In the genomic region with DNA sequence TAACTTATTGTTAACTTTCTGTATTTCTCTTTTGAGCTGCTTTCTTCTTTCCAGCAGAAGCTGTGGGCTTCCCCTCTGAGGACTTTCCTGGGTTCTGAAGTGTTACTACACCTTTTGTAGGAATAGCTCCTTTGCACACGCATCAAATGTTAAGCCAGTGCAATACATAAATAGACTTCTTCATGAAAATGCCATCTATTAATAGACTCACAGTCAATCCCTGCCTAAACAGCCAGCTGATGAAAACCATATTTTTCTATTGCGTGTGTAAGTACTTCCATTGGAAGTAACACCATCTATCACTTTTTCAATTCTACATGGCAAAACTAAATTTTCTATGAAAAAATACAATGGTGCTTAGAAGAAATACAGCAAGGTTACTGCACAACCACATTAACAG, we compare ENCODE assay signal across 10 cellular contexts. TPM values are rescaled to one million over a fixed set of nuclear protein-coding genes. Genes with fewer than 3 reads are reported as not detected.
DNase-seq lines count a peak whose midpoint lies in the region; ATAC-seq and TF ChIP-seq lines count a peak whose summit lies in the region.
"Had no signal": no experiment of that assay in that cellular context is flagged by ENCODE, and none has a peak within 500 bp of the region (broad histone marks: within the 10 kb centered on the region; RNA-seq: fewer than 3 reads in every experiment).

No MANE protein-coding gene starts in this region.

- peak overlapping the region; percentile 68 for H3K4me3 Mint-ChIP-seq in activated naive CD8-positive, alpha-beta T cell treated with anti-CD3 and anti-CD28 coated beads, Interleukin-2, amount 50 U/mL, for 24 hours
- H3K4me3 Mint-ChIP-seq in activated naive CD8-positive, alpha-beta T cell treated with anti-CD3 and anti-CD28 coated beads for 36 hours, result no peak overlapping the region

- H3K4me1 ChIP-seq in cardiac muscle cell (ENCODE audit: low read depth), result peaks cover 15% of the 10 kb centered on the region
- H3K4me1 ChIP-seq in tibial nerve, result peaks cover 0 to 23% (median 13%) of the 10 kb centered on the region in 4 donors

- H3K27me3 ChIP-seq in cardiac muscle cell (peaks cover 22% of the 10 kb centered on the region), tibial nerve (no peaks in the 10 kb centered on the region)

- no peaks in the 10 kb centered on the region for H3K9me3 ChIP-seq in cardiac muscle cell (ENCODE audit: low read depth)
- no peaks in the 10 kb centered on the region for H3K9me3 ChIP-seq in tibial nerve

- H3K9me3 Mint-ChIP-seq in activated naive CD8-positive, alpha-beta T cell treated with anti-CD3 and anti-CD28 coated beads, Interleukin-2, amount 50 U/mL, for 24 hours, result no peaks in the 10 kb centered on the region
- H3K9me3 Mint-ChIP-seq in activated naive CD8-positive, alpha-beta T cell treated with anti-CD3 and anti-CD28 coated beads for 36 hours, result peaks cover 3% of the 10 kb centered on the region

- DNase-seq in activated naive CD8-positive, alpha-beta T cell treated with anti-CD3 and anti-CD28 coated beads, Interleukin-2, amount 50 U/mL, for 24 hours, result no peak
- no peak for DNase-seq in activated naive CD8-positive, alpha-beta T cell treated with anti-CD3 and anti-CD28 coated beads for 36 hours
- DNase-seq in cardiac muscle cell (ENCODE audit: low read depth in 1 of 2, low spot score in 1 of 2) (no peak), tibial nerve (ENCODE audit: low spot score in 2 of 2) (no peak)
- DNase-seq: NCI-H2029 had no signal

- H3K27ac Mint-ChIP-seq in activated naive CD8-positive, alpha-beta T cell treated with anti-CD3 and anti-CD28 coated beads, Interleukin-2, amount 50 U/mL, for 24 hours, result no peak overlapping the region
- no peak overlapping the region for H3K27ac Mint-ChIP-seq in activated naive CD8-positive, alpha-beta T cell treated with anti-CD3 and anti-CD28 coated beads for 36 hours

- 17 to 25% methylated on average over 2 of the region's 2 CpGs for WGBS in tibial nerve, 2 donors

- ATAC-seq in activated naive CD8-positive, alpha-beta T cell treated with anti-CD3 and anti-CD28 coated beads, Interleukin-2, amount 50 U/mL, for 24 hours, result no peak
- peak; percentile 0 for ATAC-seq in HG03575 (IDR thresholded peaks at IDR 0.05; ENCODE audit: extremely low read depth, insufficient number of reproducible peaks, low FRiP score, unreplicated experiment)
- no peak for ATAC-seq in HG03135 (IDR thresholded peaks at IDR 0.05; ENCODE audit: unreplicated experiment)
- no peak for ATAC-seq in GM19455 (IDR thresholded peaks at IDR 0.05; ENCODE audit: unreplicated experiment)
- ATAC-seq in GM18909 (IDR thresholded peaks at IDR 0.05; ENCODE audit: poor library complexity, unreplicated experiment), result no peak

- TF ChIP-seq CTCF in cardiac muscle cell (IDR thresholded peaks at IDR 0.05; ENCODE audit: low read depth, low read length) (no peak), tibial nerve (IDR thresholded peaks at IDR 0.05) (no peak)

- H3K36me3 Mint-ChIP-seq in activated naive CD8-positive, alpha-beta T cell treated with anti-CD3 and anti-CD28 coated beads, Interleukin-2, amount 50 U/mL, for 24 hours (ENCODE audit: low read depth), result no peaks in the 10 kb centered on the region
- no peaks in the 10 kb centered on the region for H3K36me3 Mint-ChIP-seq in activated naive CD8-positive, alpha-beta T cell treated with anti-CD3 and anti-CD28 coated beads for 36 hours

- H3K4me3 ChIP-seq in cardiac muscle cell, result no peak overlapping the region
- H3K4me3 ChIP-seq in tibial nerve, result peak overlapping the region in 1 of 4 donors; percentile 59

- H3K27ac ChIP-seq in cardiac muscle cell (peak overlapping the region; percentile 70), tibial nerve (peak overlapping the region in 3 of 4 donors; percentile 22 to 42 (median 38))

- no peak for TF ChIP-seq EP300 in tibial nerve (IDR thresholded peaks at IDR 0.05)

- peaks cover 14% of the 10 kb centered on the region for H3K4me1 Mint-ChIP-seq in activated naive CD8-positive, alpha-beta T cell treated with anti-CD3 and anti-CD28 coated beads, Interleukin-2, amount 50 U/mL, for 24 hours
- H3K4me1 Mint-ChIP-seq in activated naive CD8-positive, alpha-beta T cell treated with anti-CD3 and anti-CD28 coated beads for 36 hours, result peaks cover 11% of the 10 kb centered on the region

- no peak for TF ChIP-seq POLR2A in tibial nerve (IDR thresholded peaks at IDR 0.05)

- H3K27me3 Mint-ChIP-seq in activated naive CD8-positive, alpha-beta T cell treated with anti-CD3 and anti-CD28 coated beads, Interleukin-2, amount 50 U/mL, for 24 hours, result peaks cover 33% of the 10 kb centered on the region
- H3K27me3 Mint-ChIP-seq in activated naive CD8-positive, alpha-beta T cell treated with anti-CD3 and anti-CD28 coated beads for 36 hours, result peaks cover 51% of the 10 kb centered on the region

- no peaks in the 10 kb centered on the region for H3K36me3 ChIP-seq in cardiac muscle cell
- no peaks in the 10 kb centered on the region for H3K36me3 ChIP-seq in tibial nerve

RNA-seq across cellular contexts. Expression of a gene that starts 1.4 kb away (rescaled TPM):
- under 1 TPM; 0.38 to 0.43 TPM for total RNA-seq in activated naive CD8-positive, alpha-beta T cell treated with anti-CD3 and anti-CD28 coated beads for 36 hours
- total RNA-seq in cardiac muscle cell, result 1.0 and 2.8 TPM in 2 replicates
- polyA plus RNA-seq in cardiac muscle cell, result 1.4 and 1.8 TPM in 2 replicates
- 1 to 10 TPM in 2 of 4 donors, under 1 TPM in 2; 0.42 to 2.0 (median 1.00) TPM for total RNA-seq in tibial nerve
- total RNA-seq: T-helper 1 cell treated with Interleukin-12 subunit alpha and Interleukin-12 subunit beta and Interleukin-4 antibody, amounts not matched to agents 30 ng/mL and 1 ng/mL, for 36 hours had no signal
